1 cellular context compared by ENCODE assay signal in the genomic region with DNA sequence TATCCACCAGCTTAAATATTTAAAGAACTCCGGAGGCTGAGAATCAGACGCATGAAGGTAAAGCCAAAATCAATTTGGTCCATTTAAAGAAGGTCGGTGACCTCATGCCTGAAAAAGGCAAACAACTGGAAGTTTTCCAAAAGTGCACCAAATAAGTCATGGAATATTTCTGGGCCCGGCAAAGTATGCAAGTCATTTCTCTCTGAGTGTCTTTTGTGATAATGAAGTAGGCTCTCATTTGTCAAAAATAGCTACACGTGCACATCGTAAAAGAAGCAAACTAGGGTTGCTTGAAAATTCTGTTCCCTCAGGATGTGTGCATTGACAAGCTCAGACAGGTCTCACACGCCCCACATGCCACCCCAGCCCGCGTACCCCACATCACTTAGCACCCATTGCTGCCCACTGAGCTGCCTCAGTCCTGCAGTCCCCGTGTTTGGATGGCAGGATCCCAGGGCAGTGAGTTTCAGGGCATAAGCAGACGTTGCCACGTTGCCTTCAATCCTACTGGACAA.
TF ChIP-seq lines count a peak whose summit lies in the region.

No MANE protein-coding gene starts in this region.

TF ChIP-seq in HepG2, 621 proteins besides CTCF, POLR2A, EP300 and RAD21 (continued from another document and continues in another):
- no peak for TF ChIP-seq ZNF484 (CRISPR knock-in tag; IDR thresholded peaks at IDR 0.05; ENCODE audit: borderline replicate concordance, low read depth)
- TF ChIP-seq CBFB (CRISPR knock-in tag; IDR thresholded peaks at IDR 0.05) = no peak
- no peak for TF ChIP-seq CENPT (CRISPR knock-in tag; IDR thresholded peaks at IDR 0.05; ENCODE audit: low read depth)
- peak; percentile 49; the same call in 1 of the 2 replicates for TF ChIP-seq POLR2AphosphoS5 (IDR thresholded peaks at IDR 0.05; ENCODE audit: low read depth, low read length)
- TF ChIP-seq KLF16 (CRISPR knock-in tag; IDR thresholded peaks at IDR 0.05) = 0 out of 4 replicates have a peak, but pooled peaks of 1 of the 2 experiments have one; percentile 14
- TF ChIP-seq, protein P1, sequence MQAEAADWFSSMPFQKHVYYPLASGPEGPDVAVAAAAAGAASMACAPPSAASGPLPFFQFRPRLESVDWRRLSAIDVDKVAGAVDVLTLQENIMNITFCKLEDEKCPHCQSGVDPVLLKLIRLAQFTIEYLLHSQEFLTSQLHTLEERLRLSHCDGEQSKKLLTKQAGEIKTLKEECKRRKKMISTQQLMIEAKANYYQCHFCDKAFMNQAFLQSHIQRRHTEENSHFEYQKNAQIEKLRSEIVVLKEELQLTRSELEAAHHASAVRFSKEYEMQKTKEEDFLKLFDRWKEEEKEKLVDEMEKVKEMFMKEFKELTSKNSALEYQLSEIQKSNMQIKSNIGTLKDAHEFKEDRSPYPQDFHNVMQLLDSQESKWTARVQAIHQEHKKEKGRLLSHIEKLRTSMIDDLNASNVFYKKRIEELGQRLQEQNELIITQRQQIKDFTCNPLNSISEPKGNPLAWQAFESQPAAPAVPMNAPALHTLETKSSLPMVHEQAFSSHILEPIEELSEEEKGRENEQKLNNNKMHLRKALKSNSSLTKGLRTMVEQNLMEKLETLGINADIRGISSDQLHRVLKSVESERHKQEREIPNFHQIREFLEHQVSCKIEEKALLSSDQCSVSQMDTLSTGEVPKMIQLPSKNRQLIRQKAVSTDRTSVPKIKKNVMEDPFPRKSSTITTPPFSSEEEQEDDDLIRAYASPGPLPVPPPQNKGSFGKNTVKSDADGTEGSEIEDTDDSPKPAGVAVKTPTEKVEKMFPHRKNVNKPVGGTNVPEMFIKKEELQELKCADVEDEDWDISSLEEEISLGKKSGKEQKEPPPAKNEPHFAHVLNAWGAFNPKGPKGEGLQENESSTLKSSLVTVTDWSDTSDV (CRISPR knock-in tag; IDR thresholded peaks at IDR 0.05) = no peak
- TF ChIP-seq YEATS2 (CRISPR knock-in tag; IDR thresholded peaks at IDR 0.05; ENCODE audit: borderline replicate concordance) = 0 out of 2 replicates have a peak, but pooled peaks have one; percentile 1
- TF ChIP-seq HOXA5 (CRISPR knock-in tag; IDR thresholded peaks at IDR 0.05) = peak; percentile 24; the same call in 1 of the 2 replicates
- no peak for TF ChIP-seq PHB2 (IDR thresholded peaks at IDR 0.05; ENCODE audit: partially characterized antibody)
- TF ChIP-seq PHF20 (CRISPR knock-in tag; IDR thresholded peaks at IDR 0.05) = no peak
- peak; percentile 76 for TF ChIP-seq RXRB (CRISPR knock-in tag; IDR thresholded peaks at IDR 0.05; ENCODE audit: borderline replicate concordance)
- TF ChIP-seq TARDBP (CRISPR knock-in tag; IDR thresholded peaks at IDR 0.05) = peak; percentile 87
- TF ChIP-seq PAX8 (CRISPR knock-in tag; IDR thresholded peaks at IDR 0.05; ENCODE audit: borderline replicate concordance) = no peak
- no peak for TF ChIP-seq NONO (IDR thresholded peaks at IDR 0.05)
- TF ChIP-seq NONO (CRISPR knock-in tag; conservative IDR thresholded peaks at IDR 0.05) = no peak
- TF ChIP-seq SP4 (CRISPR knock-in tag; IDR thresholded peaks at IDR 0.05) = no peak
- 0 out of 2 replicates have a peak, but pooled peaks have one; percentile 1 for TF ChIP-seq GABPB1 (CRISPR knock-in tag; IDR thresholded peaks at IDR 0.05)
- peak; percentile 30; the same call in 1 of the 2 replicates for TF ChIP-seq ATF7 (IDR thresholded peaks at IDR 0.05)
- TF ChIP-seq ATF7 (CRISPR knock-in tag; IDR thresholded peaks at IDR 0.05) = peak; percentile 84; the same call in 1 of the 2 replicates
- TF ChIP-seq, protein P2, sequence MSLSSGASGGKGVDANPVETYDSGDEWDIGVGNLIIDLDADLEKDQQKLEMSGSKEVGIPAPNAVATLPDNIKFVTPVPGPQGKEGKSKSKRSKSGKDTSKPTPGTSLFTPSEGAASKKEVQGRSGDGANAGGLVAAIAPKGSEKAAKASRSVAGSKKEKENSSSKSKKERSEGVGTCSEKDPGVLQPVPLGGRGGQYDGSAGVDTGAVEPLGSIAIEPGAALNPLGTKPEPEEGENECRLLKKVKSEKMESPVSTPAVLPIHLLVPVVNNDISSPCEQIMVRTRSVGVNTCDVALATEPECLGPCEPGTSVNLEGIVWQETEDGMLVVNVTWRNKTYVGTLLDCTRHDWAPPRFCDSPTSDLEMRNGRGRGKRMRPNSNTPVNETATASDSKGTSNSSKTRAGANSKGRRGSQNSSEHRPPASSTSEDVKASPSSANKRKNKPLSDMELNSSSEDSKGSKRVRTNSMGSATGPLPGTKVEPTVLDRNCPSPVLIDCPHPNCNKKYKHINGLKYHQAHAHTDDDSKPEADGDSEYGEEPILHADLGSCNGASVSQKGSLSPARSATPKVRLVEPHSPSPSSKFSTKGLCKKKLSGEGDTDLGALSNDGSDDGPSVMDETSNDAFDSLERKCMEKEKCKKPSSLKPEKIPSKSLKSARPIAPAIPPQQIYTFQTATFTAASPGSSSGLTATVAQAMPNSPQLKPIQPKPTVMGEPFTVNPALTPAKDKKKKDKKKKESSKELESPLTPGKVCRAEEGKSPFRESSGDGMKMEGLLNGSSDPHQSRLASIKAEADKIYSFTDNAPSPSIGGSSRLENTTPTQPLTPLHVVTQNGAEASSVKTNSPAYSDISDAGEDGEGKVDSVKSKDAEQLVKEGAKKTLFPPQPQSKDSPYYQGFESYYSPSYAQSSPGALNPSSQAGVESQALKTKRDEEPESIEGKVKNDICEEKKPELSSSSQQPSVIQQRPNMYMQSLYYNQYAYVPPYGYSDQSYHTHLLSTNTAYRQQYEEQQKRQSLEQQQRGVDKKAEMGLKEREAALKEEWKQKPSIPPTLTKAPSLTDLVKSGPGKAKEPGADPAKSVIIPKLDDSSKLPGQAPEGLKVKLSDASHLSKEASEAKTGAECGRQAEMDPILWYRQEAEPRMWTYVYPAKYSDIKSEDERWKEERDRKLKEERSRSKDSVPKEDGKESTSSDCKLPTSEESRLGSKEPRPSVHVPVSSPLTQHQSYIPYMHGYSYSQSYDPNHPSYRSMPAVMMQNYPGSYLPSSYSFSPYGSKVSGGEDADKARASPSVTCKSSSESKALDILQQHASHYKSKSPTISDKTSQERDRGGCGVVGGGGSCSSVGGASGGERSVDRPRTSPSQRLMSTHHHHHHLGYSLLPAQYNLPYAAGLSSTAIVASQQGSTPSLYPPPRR (CRISPR knock-in tag; IDR thresholded peaks at IDR 0.05; ENCODE audit: borderline replicate concordance) = no peak
- TF ChIP-seq TEAD3 (CRISPR knock-in tag; optimal IDR thresholded peaks at IDR 0.05; ENCODE audit: borderline replicate concordance) = peak; percentile 71
- no peak for TF ChIP-seq IKZF4 (CRISPR knock-in tag; IDR thresholded peaks at IDR 0.05; ENCODE audit: borderline replicate concordance, low read depth, not compliant biosample characterization)
- no peak for TF ChIP-seq PAWR (CRISPR knock-in tag; IDR thresholded peaks at IDR 0.05; ENCODE audit: borderline replicate concordance)
- TF ChIP-seq ATAD3A (CRISPR knock-in tag; IDR thresholded peaks at IDR 0.05) = no peak
- TF ChIP-seq MXD4 (CRISPR knock-in tag; IDR thresholded peaks at IDR 0.05) = peak; percentile 8; the same call in 1 of the 2 replicates
- TF ChIP-seq, protein P3, sequence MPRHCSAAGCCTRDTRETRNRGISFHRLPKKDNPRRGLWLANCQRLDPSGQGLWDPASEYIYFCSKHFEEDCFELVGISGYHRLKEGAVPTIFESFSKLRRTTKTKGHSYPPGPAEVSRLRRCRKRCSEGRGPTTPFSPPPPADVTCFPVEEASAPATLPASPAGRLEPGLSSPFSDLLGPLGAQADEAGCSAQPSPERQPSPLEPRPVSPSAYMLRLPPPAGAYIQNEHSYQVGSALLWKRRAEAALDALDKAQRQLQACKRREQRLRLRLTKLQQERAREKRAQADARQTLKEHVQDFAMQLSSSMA (CRISPR knock-in tag; IDR thresholded peaks at IDR 0.05) = peak; percentile 82; the same call in 1 of the 2 replicates
- no peak for TF ChIP-seq ZFP37 (CRISPR knock-in tag; IDR thresholded peaks at IDR 0.05; ENCODE audit: borderline replicate concordance)
- peak; percentile 74; the same call in 1 of the 2 replicates for TF ChIP-seq PHF21A (CRISPR knock-in tag; IDR thresholded peaks at IDR 0.05)
- TF ChIP-seq, protein P4, sequence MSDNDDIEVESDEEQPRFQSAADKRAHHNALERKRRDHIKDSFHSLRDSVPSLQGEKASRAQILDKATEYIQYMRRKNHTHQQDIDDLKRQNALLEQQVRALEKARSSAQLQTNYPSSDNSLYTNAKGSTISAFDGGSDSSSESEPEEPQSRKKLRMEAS (IDR thresholded peaks at IDR 0.05) = peak; percentile 33
- TF ChIP-seq, protein P5, sequence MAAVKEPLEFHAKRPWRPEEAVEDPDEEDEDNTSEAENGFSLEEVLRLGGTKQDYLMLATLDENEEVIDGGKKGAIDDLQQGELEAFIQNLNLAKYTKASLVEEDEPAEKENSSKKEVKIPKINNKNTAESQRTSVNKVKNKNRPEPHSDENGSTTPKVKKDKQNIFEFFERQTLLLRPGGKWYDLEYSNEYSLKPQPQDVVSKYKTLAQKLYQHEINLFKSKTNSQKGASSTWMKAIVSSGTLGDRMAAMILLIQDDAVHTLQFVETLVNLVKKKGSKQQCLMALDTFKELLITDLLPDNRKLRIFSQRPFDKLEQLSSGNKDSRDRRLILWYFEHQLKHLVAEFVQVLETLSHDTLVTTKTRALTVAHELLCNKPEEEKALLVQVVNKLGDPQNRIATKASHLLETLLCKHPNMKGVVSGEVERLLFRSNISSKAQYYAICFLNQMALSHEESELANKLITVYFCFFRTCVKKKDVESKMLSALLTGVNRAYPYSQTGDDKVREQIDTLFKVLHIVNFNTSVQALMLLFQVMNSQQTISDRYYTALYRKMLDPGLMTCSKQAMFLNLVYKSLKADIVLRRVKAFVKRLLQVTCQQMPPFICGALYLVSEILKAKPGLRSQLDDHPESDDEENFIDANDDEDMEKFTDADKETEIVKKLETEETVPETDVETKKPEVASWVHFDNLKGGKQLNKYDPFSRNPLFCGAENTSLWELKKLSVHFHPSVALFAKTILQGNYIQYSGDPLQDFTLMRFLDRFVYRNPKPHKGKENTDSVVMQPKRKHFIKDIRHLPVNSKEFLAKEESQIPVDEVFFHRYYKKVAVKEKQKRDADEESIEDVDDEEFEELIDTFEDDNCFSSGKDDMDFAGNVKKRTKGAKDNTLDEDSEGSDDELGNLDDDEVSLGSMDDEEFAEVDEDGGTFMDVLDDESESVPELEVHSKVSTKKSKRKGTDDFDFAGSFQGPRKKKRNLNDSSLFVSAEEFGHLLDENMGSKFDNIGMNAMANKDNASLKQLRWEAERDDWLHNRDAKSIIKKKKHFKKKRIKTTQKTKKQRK (IDR thresholded peaks at IDR 0.05; ENCODE audit: low read length) = no peak
- TF ChIP-seq SNAPC2 (CRISPR knock-in tag; IDR thresholded peaks at IDR 0.05) = peak; percentile 73; the same call in 1 of the 2 replicates
- TF ChIP-seq, protein P6, sequence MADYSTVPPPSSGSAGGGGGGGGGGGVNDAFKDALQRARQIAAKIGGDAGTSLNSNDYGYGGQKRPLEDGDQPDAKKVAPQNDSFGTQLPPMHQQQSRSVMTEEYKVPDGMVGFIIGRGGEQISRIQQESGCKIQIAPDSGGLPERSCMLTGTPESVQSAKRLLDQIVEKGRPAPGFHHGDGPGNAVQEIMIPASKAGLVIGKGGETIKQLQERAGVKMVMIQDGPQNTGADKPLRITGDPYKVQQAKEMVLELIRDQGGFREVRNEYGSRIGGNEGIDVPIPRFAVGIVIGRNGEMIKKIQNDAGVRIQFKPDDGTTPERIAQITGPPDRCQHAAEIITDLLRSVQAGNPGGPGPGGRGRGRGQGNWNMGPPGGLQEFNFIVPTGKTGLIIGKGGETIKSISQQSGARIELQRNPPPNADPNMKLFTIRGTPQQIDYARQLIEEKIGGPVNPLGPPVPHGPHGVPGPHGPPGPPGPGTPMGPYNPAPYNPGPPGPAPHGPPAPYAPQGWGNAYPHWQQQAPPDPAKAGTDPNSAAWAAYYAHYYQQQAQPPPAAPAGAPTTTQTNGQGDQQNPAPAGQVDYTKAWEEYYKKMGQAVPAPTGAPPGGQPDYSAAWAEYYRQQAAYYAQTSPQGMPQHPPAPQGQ (CRISPR knock-in tag; IDR thresholded peaks at IDR 0.05; ENCODE audit: borderline replicate concordance) = no peak
- TF ChIP-seq ZNF224 (CRISPR knock-in tag; IDR thresholded peaks at IDR 0.05) = 0 out of 2 replicates have a peak, but pooled peaks have one; percentile 75
- TF ChIP-seq, protein P7, sequence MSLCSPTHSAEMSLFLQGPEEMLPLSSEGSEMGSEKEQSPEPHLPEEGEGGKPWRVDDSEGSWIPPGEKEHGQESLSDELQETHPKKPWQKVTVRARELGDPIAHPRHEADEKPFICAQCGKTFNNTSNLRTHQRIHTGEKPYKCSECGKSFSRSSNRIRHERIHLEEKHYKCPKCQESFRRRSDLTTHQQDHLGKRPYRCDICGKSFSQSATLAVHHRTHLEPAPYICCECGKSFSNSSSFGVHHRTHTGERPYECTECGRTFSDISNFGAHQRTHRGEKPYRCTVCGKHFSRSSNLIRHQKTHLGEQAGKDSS (CRISPR knock-in tag; IDR thresholded peaks at IDR 0.05; ENCODE audit: borderline replicate concordance, low read depth) = no peak; the same call in 1 of the 2 replicates
- TF ChIP-seq REPIN1 (CRISPR knock-in tag; IDR thresholded peaks at IDR 0.05; ENCODE audit: borderline replicate concordance, low read depth) = peak; percentile 25; the same call in 1 of the 2 replicates
- TF ChIP-seq, protein P8, sequence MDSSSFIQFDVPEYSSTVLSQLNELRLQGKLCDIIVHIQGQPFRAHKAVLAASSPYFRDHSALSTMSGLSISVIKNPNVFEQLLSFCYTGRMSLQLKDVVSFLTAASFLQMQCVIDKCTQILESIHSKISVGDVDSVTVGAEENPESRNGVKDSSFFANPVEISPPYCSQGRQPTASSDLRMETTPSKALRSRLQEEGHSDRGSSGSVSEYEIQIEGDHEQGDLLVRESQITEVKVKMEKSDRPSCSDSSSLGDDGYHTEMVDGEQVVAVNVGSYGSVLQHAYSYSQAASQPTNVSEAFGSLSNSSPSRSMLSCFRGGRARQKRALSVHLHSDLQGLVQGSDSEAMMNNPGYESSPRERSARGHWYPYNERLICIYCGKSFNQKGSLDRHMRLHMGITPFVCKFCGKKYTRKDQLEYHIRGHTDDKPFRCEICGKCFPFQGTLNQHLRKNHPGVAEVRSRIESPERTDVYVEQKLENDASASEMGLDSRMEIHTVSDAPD (CRISPR knock-in tag; IDR thresholded peaks at IDR 0.05) = peak; percentile 95
